Comparison of ENCODE assay signal across 1 cellular context in genomic region chr3:31692714-31693113, GRCh38.
TF ChIP-seq lines count a peak whose summit lies in the region.

No MANE protein-coding gene starts in this region.

TF ChIP-seq in HCT116, 20 proteins besides CTCF, POLR2A, EP300 and RAD21 (continued from another document):
- TF ChIP-seq, protein P1, sequence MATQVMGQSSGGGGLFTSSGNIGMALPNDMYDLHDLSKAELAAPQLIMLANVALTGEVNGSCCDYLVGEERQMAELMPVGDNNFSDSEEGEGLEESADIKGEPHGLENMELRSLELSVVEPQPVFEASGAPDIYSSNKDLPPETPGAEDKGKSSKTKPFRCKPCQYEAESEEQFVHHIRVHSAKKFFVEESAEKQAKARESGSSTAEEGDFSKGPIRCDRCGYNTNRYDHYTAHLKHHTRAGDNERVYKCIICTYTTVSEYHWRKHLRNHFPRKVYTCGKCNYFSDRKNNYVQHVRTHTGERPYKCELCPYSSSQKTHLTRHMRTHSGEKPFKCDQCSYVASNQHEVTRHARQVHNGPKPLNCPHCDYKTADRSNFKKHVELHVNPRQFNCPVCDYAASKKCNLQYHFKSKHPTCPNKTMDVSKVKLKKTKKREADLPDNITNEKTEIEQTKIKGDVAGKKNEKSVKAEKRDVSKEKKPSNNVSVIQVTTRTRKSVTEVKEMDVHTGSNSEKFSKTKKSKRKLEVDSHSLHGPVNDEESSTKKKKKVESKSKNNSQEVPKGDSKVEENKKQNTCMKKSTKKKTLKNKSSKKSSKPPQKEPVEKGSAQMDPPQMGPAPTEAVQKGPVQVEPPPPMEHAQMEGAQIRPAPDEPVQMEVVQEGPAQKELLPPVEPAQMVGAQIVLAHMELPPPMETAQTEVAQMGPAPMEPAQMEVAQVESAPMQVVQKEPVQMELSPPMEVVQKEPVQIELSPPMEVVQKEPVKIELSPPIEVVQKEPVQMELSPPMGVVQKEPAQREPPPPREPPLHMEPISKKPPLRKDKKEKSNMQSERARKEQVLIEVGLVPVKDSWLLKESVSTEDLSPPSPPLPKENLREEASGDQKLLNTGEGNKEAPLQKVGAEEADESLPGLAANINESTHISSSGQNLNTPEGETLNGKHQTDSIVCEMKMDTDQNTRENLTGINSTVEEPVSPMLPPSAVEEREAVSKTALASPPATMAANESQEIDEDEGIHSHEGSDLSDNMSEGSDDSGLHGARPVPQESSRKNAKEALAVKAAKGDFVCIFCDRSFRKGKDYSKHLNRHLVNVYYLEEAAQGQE (IDR thresholded peaks at IDR 0.05; ENCODE audit: low read depth) = no peak
- TF ChIP-seq POLR2AphosphoS5 (IDR thresholded peaks at IDR 0.05; ENCODE audit: low read depth, low read length) (no peak), TCF7L2 (IDR thresholded peaks at IDR 0.05; ENCODE audit: borderline replicate concordance, extremely low read depth, insufficient read depth, insufficient read length) (no peak), EZH2phosphoT487 (IDR thresholded peaks at IDR 0.05; ENCODE audit: borderline replicate concordance) (no peak), CEBPB (IDR thresholded peaks at IDR 0.05; ENCODE audit: low read depth) (no peak), CBX3 (IDR thresholded peaks at IDR 0.05; ENCODE audit: low read depth) (no peak)
TF ChIP-seq in HCT116: peak in this region for 0.
